19 cellular contexts compared by ENCODE assay signal in genomic region chrX:2188316-2188715, GRCh38.
DNase-seq lines count a peak whose midpoint lies in the region; ATAC-seq and TF ChIP-seq lines count a peak whose summit lies in the region.
"Had no signal": no experiment of that assay in that cellular context is flagged by ENCODE, and none has a peak within 500 bp of the region (broad histone marks: within the 10 kb centered on the region; RNA-seq: fewer than 3 reads in every experiment).

No MANE protein-coding gene starts in this region.

- H3K4me1 ChIP-seq in HUES64 (ENCODE audit: insufficient read depth, low read length) (peaks cover 20% of the 10 kb centered on the region), testis (no peaks in the 10 kb centered on the region)
- H3K4me1 ChIP-seq: esophagus muscularis mucosa had no signal

- no peaks in the 10 kb centered on the region for H3K9me3 ChIP-seq in HUES64 (ENCODE audit: insufficient read depth, low read depth, low read length)
- H3K9me3 ChIP-seq in testis: no peaks in the 10 kb centered on the region

- in situ Hi-C loops in brain microvascular endothelial cell (cut with HindIII; ENCODE audit: low pct_ligation_motif_present, low sequenced_read_pairs): no loop called here

- peak overlapping the region; percentile 13; the same call in 1 of the 2 replicates for H3K27ac ChIP-seq in HUES64 (ENCODE audit: low read depth, low read length)
- no peak overlapping the region for H3K27ac ChIP-seq in brain microvascular endothelial cell
- no peak overlapping the region for H3K27ac ChIP-seq in testis
- H3K27ac ChIP-seq: BLaER1, esophagus muscularis mucosa had no signal

- DNase-seq in brain microvascular endothelial cell (peak; percentile 40), left kidney (ENCODE audit: low read depth, low spot score) (peak; percentile 86), testis (peak; percentile 36), T-helper 1 cell (no peak), Right ventricle myocardium inferior (ENCODE audit: missing footprints) (no peak)
- DNase-seq in activated T-cell treated with anti-CD3 and anti-CD28 coated beads, Interleukin-2, amount 50 U/mL, for 48 hours: no peak
- DNase-seq: activated B cell treated with CpG ODN at 0.5 μM for 24 hours, GDM1, MG63, NCI-H1694 treated with DMSO at 0.1 percent for 48 hours, NCI-H524, SHP77 treated with DMSO at 0.1 percent for 48 hours, T-helper 17 cell had no signal

- WGBS in HUES64: 18% methylated on average over 12 of the region's 12 CpGs
- 1 to 19% methylated on average over 12 of the region's 12 CpGs for WGBS in testis, 2 donors

- no peak for TF ChIP-seq CTCF in brain microvascular endothelial cell (IDR thresholded peaks at IDR 0.05; ENCODE audit: low read depth, low read length, missing control alignments)
- no peak for TF ChIP-seq CTCF in testis (IDR thresholded peaks at IDR 0.05)

- H3K36me3 ChIP-seq in HUES64 (ENCODE audit: insufficient read depth, low read length): no peaks in the 10 kb centered on the region
- H3K36me3 ChIP-seq in brain microvascular endothelial cell (replicated peaks): no peaks in the 10 kb centered on the region
- H3K36me3 ChIP-seq in testis (ENCODE audit: low read depth, missing control alignments): no peaks in the 10 kb centered on the region
- H3K36me3 ChIP-seq: esophagus muscularis mucosa, MG63 had no signal

- ATAC-seq in HG03108 (IDR thresholded peaks at IDR 0.05; ENCODE audit: unreplicated experiment) (no peak), Right ventricle myocardium inferior (no peak)
- ATAC-seq: GM12878; natural killer cell treated with Interleukin-12 subunit alpha and Interleukin-12 subunit beta and Interleukin-15 and Interleukin-18, amount 100 ng/mL, for 72 hours; T-helper 17 cell had no signal

- intact Hi-C loops in testis (cut with DNase I; ENCODE audit: low total_unique reads) (no loop called here), Right ventricle myocardium inferior (cut with DNase I) (no loop called here)

- H3K9ac ChIP-seq in HUES64 (ENCODE audit: low read depth, low read length): no peak overlapping the region
- H3K9ac ChIP-seq: BLaER1 had no signal

- H3K4me3 ChIP-seq in HUES64 (ENCODE audit: low read length) (peak overlapping the region; percentile 32), brain microvascular endothelial cell (ENCODE audit: low read depth, low read length) (no peak overlapping the region), testis (no peak overlapping the region)
- H3K4me3 ChIP-seq: BLaER1, esophagus muscularis mucosa, GM12878, MG63 had no signal

- H3K27me3 ChIP-seq in HUES64 (ENCODE audit: insufficient read depth, low read length) (no peaks in the 10 kb centered on the region), brain microvascular endothelial cell (replicated peaks) (no peaks in the 10 kb centered on the region), testis (no peaks in the 10 kb centered on the region)
- H3K27me3 ChIP-seq: BLaER1, esophagus muscularis mucosa, MG63 had no signal

- TF ChIP-seq POLR2A in testis (IDR thresholded peaks at IDR 0.05): no peak

Comparison
In these comparisons a context has a peak if more than half of its experiments do, and no peak if none do; other contexts are left out.
1. DNase-seq: peak in brain microvascular endothelial cell (single experiment), left kidney (single experiment) and testis (single experiment); none in activated T-cell treated with anti-CD3 and anti-CD28 coated beads, Interleukin-2, amount 50 U/mL, for 48 hours (0 of 2), T-helper 1 cell (0 of 5) and Right ventricle myocardium inferior (single experiment).